ENCODE assay signal across 1 cellular context in the genomic region with DNA sequence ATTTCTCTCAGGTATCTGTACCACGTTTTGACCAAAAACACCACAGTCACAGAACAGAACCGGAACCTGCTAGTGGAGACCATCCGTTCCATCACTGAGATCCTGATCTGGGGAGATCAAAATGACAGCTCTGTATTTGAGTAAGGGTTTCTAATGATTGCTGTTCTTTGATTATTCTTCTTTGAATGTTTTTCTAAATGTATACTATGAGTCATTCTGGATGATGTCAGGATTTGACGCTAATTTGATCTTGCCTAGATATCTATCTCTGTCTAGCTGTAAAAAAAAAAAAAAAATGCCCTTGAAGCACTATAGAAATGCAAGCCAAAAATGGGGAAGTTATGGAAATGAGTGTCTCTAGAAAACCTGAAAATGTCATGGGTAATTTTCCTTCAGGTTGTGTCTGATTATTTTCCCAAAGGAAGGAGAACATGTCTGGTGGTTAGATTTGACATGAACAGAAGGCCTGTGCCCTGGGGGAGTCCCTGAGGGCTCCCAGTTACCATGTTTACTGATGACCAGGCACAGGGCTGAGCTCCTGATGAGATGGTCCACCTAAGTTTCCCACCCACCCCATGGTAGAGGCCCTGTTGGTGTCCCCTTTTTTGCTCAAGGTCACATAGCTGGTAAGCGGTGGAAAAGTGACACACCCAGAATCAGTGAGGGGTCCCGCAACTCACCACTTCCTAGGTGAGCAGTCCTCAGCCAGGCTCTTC.
TF ChIP-seq lines count a peak whose summit lies in the region.

No MANE protein-coding gene starts in this region.

TF ChIP-seq in K562, 482 proteins besides CTCF, POLR2A, EP300 and RAD21 (continued from another document and continues in another):
- TF ChIP-seq, protein P1, sequence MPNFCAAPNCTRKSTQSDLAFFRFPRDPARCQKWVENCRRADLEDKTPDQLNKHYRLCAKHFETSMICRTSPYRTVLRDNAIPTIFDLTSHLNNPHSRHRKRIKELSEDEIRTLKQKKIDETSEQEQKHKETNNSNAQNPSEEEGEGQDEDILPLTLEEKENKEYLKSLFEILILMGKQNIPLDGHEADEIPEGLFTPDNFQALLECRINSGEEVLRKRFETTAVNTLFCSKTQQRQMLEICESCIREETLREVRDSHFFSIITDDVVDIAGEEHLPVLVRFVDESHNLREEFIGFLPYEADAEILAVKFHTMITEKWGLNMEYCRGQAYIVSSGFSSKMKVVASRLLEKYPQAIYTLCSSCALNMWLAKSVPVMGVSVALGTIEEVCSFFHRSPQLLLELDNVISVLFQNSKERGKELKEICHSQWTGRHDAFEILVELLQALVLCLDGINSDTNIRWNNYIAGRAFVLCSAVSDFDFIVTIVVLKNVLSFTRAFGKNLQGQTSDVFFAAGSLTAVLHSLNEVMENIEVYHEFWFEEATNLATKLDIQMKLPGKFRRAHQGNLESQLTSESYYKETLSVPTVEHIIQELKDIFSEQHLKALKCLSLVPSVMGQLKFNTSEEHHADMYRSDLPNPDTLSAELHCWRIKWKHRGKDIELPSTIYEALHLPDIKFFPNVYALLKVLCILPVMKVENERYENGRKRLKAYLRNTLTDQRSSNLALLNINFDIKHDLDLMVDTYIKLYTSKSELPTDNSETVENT (CRISPR knock-in tag; IDR thresholded peaks at IDR 0.05) = no peak
- TF ChIP-seq, protein P2, sequence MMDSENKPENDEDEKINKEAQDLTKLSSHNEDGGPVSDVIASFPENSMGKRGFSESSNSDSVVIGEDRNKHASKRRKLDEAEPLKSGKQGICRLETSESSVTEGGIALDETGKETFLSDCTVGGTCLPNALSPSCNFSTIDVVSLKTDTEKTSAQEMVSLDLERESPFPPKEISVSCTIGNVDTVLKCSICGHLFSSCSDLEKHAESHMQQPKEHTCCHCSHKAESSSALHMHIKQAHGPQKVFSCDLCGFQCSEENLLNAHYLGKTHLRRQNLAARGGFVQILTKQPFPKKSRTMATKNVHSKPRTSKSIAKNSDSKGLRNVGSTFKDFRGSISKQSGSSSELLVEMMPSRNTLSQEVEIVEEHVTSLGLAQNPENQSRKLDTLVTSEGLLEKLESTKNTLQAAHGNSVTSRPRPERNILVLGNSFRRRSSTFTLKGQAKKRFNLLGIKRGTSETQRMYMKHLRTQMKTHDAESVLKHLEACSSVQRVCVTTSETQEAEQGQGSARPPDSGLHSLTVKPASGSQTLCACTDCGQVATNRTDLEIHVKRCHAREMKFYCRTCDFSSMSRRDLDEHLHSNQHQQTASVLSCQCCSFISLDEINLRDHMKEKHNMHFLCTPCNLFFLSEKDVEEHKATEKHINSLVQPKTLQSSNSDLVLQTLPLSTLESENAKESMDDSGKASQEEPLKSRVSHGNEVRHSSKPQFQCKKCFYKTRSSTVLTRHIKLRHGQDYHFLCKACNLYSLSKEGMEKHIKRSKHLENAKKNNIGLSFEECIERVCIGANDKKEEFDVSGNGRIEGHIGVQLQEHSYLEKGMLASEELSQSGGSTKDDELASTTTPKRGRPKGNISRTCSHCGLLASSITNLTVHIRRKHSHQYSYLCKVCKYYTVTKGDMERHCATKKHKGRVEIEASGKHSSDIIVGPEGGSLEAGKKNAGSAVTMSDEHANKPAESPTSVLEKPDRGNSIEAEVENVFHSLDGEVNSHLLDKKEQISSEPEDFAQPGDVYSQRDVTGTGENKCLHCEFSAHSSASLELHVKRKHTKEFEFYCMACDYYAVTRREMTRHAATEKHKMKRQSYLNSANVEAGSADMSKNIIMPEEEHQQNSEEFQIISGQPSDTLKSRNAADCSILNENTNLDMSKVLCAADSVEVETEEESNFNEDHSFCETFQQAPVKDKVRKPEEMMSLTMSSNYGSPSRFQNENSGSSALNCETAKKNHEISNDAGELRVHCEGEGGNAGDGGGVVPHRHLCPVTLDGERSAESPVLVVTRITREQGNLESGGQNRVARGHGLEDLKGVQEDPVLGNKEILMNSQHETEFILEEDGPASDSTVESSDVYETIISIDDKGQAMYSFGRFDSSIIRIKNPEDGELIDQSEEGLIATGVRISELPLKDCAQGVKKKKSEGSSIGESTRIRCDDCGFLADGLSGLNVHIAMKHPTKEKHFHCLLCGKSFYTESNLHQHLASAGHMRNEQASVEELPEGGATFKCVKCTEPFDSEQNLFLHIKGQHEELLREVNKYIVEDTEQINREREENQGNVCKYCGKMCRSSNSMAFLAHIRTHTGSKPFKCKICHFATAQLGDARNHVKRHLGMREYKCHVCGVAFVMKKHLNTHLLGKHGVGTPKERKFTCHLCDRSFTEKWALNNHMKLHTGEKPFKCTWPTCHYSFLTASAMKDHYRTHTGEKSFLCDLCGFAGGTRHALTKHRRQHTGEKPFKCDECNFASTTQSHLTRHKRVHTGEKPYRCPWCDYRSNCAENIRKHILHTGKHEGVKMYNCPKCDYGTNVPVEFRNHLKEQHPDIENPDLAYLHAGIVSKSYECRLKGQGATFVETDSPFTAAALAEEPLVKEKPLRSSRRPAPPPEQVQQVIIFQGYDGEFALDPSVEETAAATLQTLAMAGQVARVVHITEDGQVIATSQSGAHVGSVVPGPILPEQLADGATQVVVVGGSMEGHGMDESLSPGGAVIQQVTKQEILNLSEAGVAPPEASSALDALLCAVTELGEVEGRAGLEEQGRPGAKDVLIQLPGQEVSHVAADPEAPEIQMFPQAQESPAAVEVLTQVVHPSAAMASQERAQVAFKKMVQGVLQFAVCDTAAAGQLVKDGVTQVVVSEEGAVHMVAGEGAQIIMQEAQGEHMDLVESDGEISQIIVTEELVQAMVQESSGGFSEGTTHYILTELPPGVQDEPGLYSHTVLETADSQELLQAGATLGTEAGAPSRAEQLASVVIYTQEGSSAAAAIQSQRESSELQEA (IDR thresholded peaks at IDR 0.05; ENCODE audit: low read depth) = no peak
- no peak for TF ChIP-seq KDM2B (CRISPR knock-in tag; IDR thresholded peaks at IDR 0.05)
- no peak for TF ChIP-seq ZNF217 (CRISPR knock-in tag; IDR thresholded peaks at IDR 0.05)
- TF ChIP-seq, protein P3, sequence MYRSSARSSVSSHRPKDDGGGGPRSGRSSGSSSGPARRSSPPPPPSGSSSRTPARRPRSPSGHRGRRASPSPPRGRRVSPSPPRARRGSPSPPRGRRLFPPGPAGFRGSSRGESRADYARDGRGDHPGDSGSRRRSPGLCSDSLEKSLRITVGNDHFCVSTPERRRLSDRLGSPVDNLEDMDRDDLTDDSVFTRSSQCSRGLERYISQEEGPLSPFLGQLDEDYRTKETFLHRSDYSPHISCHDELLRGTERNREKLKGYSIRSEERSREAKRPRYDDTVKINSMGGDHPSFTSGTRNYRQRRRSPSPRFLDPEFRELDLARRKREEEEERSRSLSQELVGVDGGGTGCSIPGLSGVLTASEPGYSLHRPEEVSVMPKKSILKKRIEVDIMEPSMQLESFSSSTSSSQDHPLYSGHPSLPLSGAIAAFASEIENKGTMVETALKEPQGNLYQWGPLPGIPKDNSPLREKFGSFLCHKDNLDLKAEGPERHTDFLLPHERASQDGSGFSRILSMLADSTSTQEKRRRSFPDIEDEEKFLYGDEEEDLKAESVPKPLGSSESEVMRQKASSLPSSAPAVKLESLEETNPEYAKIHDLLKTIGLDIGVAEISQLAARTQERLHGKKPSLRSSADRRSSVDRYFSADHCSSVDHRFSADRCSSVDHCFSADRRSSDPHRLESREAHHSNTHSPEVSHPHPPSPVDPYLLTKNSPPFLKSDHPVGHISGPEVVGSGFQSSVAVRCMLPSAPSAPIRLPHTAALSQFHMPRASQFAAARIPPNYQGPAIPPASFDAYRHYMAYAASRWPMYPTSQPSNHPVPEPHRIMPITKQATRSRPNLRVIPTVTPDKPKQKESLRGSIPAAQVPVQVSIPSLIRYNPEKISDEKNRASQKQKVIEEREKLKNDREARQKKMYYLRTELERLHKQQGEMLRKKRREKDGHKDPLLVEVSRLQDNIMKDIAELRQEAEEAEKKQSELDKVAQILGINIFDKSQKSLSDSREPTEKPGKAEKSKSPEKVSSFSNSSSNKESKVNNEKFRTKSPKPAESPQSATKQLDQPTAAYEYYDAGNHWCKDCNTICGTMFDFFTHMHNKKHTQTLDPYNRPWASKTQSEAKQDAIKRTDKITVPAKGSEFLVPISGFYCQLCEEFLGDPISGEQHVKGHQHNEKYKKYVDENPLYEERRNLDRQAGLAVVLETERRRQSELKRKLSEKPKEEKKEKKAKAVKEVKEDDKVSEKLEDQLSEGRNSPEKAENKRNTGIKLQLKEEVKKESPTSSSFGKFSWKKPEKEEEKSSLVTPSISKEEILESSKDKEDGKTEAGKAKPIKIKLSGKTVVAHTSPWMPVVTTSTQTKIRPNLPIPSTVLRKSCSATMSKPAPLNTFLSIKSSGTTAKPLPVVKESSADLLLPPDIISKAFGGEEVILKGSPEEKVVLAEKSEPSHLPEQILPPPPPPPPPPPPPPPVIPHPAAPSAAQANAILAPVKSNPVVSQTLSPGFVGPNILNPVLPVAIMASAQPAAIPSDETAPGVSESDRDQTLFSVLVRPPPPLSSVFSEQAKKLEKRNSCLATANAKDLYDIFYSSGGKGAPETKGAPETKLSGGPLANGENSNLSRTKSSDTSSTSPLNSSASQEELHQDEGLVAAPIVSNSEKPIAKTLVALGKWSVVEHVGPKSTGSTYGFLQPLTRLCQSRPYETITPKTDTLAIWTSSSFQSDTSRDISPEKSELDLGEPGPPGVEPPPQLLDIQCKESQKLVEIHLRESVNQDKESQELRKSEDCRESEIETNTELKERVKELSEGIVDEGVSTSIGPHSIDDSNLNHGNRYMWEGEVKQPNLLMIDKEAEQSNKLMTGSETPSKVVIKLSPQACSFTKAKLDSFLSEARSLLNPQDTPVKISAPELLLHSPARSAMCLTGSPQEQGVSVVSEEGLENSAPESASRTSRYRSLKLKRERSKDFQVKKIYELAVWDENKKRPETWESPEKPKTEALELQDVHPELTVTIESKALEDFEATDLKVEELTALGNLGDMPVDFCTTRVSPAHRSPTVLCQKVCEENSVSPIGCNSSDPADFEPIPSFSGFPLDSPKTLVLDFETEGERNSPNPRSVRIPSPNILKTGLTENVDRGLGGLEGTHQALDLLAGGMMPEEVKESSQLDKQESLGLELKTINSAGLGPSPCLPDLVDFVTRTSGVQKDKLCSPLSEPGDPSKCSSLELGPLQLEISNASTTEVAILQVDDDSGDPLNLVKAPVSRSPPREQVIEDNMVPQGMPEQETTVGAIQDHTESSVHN (IDR thresholded peaks at IDR 0.05; ENCODE audit: borderline replicate concordance in 1 of 2, low read depth in 1 of 2) = 0 out of 4 replicates have a peak, but pooled peaks of 1 of the 2 experiments have one; percentile 43
- TF ChIP-seq NCOA4 (IDR thresholded peaks at IDR 0.05; ENCODE audit: partially characterized antibody) = no peak
- TF ChIP-seq ZKSCAN8 (CRISPR knock-in tag; IDR thresholded peaks at IDR 0.05) = no peak
- TF ChIP-seq ZNF507 (tag; conservative IDR thresholded peaks at IDR 0.05) = no peak
- TF ChIP-seq ZNF764 (CRISPR knock-in tag; IDR thresholded peaks at IDR 0.05; ENCODE audit: low read depth) = no peak
- TF ChIP-seq, protein P4, sequence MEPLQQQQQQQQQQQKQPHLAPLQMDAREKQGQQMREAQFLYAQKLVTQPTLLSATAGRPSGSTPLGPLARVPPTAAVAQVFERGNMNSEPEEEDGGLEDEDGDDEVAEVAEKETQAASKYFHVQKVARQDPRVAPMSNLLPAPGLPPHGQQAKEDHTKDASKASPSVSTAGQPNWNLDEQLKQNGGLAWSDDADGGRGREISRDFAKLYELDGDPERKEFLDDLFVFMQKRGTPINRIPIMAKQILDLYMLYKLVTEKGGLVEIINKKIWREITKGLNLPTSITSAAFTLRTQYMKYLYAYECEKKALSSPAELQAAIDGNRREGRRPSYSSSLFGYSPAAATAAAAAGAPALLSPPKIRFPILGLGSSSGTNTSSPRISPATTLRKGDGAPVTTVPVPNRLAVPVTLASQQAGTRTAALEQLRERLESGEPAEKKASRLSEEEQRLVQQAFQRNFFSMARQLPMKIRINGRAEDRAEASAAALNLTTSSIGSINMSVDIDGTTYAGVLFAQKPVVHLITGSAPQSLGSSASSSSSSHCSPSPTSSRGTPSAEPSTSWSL (CRISPR knock-in tag; IDR thresholded peaks at IDR 0.05; ENCODE audit: borderline replicate concordance) = no peak
- no peak for TF ChIP-seq SAP30 (IDR thresholded peaks at IDR 0.05; ENCODE audit: borderline replicate concordance, insufficient read depth, low read depth, low read length, poor library complexity, severe bottlenecking)
- TF ChIP-seq JUND (IDR thresholded peaks at IDR 0.05; ENCODE audit: borderline replicate concordance, low read depth, low read length) = peak; percentile 72; the same call in 1 of the 2 replicates
- TF ChIP-seq JUND (tag; IDR thresholded peaks at IDR 0.05; ENCODE audit: borderline replicate concordance, low read depth, low read length) = peak; percentile 86; the same call in 2 of the 3 replicates
- TF ChIP-seq, protein P5, sequence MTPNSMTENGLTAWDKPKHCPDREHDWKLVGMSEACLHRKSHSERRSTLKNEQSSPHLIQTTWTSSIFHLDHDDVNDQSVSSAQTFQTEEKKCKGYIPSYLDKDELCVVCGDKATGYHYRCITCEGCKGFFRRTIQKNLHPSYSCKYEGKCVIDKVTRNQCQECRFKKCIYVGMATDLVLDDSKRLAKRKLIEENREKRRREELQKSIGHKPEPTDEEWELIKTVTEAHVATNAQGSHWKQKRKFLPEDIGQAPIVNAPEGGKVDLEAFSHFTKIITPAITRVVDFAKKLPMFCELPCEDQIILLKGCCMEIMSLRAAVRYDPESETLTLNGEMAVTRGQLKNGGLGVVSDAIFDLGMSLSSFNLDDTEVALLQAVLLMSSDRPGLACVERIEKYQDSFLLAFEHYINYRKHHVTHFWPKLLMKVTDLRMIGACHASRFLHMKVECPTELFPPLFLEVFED (CRISPR knock-in tag; conservative IDR thresholded peaks at IDR 0.05) = no peak
- TF ChIP-seq ZNF23 (CRISPR knock-in tag; IDR thresholded peaks at IDR 0.05) = no peak
- TF ChIP-seq ZNF384 (IDR thresholded peaks at IDR 0.05; ENCODE audit: low read depth, low read length) = peak; percentile 91
- no peak for TF ChIP-seq SREBF2 (CRISPR knock-in tag; IDR thresholded peaks at IDR 0.05)
- no peak for TF ChIP-seq DDX20 (tag; IDR thresholded peaks at IDR 0.05; ENCODE audit: low read depth)
- no peak for TF ChIP-seq CBFA2T3 (IDR thresholded peaks at IDR 0.05)
- TF ChIP-seq, protein P6, sequence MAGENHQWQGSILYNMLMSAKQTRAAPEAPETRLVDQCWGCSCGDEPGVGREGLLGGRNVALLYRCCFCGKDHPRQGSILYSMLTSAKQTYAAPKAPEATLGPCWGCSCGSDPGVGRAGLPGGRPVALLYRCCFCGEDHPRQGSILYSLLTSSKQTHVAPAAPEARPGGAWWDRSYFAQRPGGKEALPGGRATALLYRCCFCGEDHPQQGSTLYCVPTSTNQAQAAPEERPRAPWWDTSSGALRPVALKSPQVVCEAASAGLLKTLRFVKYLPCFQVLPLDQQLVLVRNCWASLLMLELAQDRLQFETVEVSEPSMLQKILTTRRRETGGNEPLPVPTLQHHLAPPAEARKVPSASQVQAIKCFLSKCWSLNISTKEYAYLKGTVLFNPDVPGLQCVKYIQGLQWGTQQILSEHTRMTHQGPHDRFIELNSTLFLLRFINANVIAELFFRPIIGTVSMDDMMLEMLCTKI (IDR thresholded peaks at IDR 0.05; ENCODE audit: partially characterized antibody) = no peak
- no peak for TF ChIP-seq ZFX (CRISPR knock-in tag; IDR thresholded peaks at IDR 0.05)
- TF ChIP-seq ETV6 (IDR thresholded peaks at IDR 0.05; ENCODE audit: borderline replicate concordance in 1 of 2, low read depth in 2 of 2, low read length in 1 of 2) = no peak
- TF ChIP-seq ETV6 (CRISPR knock-in tag; IDR thresholded peaks at IDR 0.05; ENCODE audit: borderline replicate concordance) = no peak
- TF ChIP-seq RBM22 (IDR thresholded peaks at IDR 0.05; ENCODE audit: low read depth, low read length, poor library complexity, severe bottlenecking) = no peak
- no peak for TF ChIP-seq SETDB1 (IDR thresholded peaks at IDR 0.05; ENCODE audit: low read length)
